ENCODE assay signal across 8 cellular contexts in the genomic region with DNA sequence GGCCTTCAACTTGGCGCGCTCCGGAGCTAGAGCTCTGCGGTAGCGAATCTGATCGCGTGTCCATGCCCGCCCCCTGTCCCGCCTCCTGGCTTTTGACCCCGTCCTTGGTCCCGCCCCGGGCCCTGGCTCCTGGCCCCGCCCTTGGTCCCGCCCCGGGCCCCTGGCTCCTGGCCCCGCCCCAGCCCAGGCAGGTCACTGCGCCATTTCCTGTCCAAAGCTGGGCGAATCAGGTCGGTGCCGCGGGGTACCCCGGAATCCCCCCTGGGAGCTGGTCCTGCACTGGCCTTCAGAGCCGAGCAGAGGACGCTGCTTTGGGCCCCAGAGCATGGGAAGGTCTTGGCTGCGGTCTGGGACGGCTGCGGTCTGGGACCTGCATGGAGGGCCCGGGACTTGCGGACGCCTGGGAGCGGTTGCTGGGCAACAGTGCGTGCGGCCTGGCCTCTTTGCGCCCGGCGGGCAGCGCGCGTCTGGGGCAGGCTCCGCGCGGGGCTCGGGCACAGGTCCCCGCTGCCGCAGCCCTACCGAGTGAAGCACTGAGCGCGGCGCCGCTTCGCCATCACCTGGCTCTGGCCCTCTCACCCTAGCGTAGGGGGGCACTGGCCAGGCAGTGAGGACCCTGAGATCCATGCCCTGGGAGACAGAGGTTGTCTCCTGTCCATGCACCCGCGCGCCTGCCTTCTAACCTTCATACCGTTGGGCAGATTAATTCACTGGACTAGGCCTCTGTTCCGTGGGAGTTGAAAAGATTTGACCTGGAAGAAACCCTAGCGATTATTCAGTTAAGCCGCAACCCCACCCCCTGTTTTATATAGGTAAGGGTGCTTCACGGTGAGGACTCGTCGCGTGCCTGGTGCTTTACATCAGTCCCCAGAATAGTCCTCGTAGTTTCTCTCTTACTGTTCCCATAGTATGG. TPM values are rescaled to one million over a fixed set of nuclear protein-coding genes. Genes with fewer than 3 reads are reported as not detected.
DNase-seq lines count a peak whose midpoint lies in the region; ATAC-seq and TF ChIP-seq lines count a peak whose summit lies in the region.

A gene with protein sequence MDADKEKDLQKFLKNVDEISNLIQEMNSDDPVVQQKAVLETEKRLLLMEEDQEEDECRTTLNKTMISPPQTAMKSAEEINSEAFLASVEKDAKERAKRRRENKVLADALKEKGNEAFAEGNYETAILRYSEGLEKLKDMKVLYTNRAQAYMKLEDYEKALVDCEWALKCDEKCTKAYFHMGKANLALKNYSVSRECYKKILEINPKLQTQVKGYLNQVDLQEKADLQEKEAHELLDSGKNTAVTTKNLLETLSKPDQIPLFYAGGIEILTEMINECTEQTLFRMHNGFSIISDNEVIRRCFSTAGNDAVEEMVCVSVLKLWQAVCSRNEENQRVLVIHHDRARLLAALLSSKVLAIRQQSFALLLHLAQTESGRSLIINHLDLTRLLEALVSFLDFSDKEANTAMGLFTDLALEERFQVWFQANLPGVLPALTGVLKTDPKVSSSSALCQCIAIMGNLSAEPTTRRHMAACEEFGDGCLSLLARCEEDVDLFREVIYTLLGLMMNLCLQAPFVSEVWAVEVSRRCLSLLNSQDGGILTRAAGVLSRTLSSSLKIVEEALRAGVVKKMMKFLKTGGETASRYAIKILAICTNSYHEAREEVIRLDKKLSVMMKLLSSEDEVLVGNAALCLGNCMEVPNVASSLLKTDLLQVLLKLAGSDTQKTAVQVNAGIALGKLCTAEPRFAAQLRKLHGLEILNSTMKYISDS (plus strand): TSS at position 195 of the 913 bp plus-strand sequence. CDS start 1,675 bp downstream, outside the sequence.

- H3K27me3 Mint-ChIP-seq in activated naive CD8-positive, alpha-beta T cell = no peaks in the 10 kb centered on the region

- H3K79me2 ChIP-seq in Karpas-422 (ENCODE audit: low read length) = peaks cover 10% of the 10 kb centered on the region; the same call in 1 of the 2 replicates
- H3K79me2 ChIP-seq in SK-N-SH (ENCODE audit: insufficient read depth) = no peaks in the 10 kb centered on the region

- H3K9me2 ChIP-seq in Karpas-422 (replicated peaks; ENCODE audit: insufficient read depth, low read length) = no peaks in the 10 kb centered on the region
- no peaks in the 10 kb centered on the region for H3K9me2 ChIP-seq in SK-N-SH

- peaks cover 14% of the 10 kb centered on the region for H3K36me3 Mint-ChIP-seq in activated naive CD8-positive, alpha-beta T cell

- H3K4me2 ChIP-seq in Karpas-422 (ENCODE audit: low read depth, low read length, poor library complexity, severe bottlenecking) (peak within 1 kb of the TSS; percentile 73), SK-N-SH (peak within 1 kb of the TSS; percentile 85)

- H3K36me3 ChIP-seq in Karpas-422 (ENCODE audit: insufficient read depth, low read length) = no peaks in the 10 kb centered on the region
- H3K36me3 ChIP-seq in SK-N-SH (replicated peaks in 1 of 2; ENCODE audit: control insufficient read depth in 1 of 2, insufficient read depth in 2 of 2, low read length in 1 of 2) = peaks cover 7 to 18% of the 10 kb centered on the region in 2 experiments
- no peaks in the 10 kb centered on the region for H3K36me3 ChIP-seq in ovary
- no peaks in the 10 kb centered on the region for H3K36me3 ChIP-seq in thoracic aorta

- no peak for TF ChIP-seq RAD21 in SK-N-SH (IDR thresholded peaks at IDR 0.05; ENCODE audit: low read length)

- H3K4me3 Mint-ChIP-seq in activated naive CD8-positive, alpha-beta T cell = peak within 1 kb of the TSS; percentile 86

- POLR2A ChIA-PET in SK-N-SH (lab: Yijun Ruan, JAX) = interaction anchor here (0.6 to 1.2 kb wide), 4 partner anchors 87 to 416 kb away, joined by 3 read pairs; a partner anchor contains a TSS

- CTCF ChIA-PET in SK-N-SH (lab: Yijun Ruan, JAX) = interaction anchor here (1.1 to 2.5 kb wide), 7 partner anchors 9 to 947 kb away, joined by 4 to 9 read pairs (median 5); no protein-coding TSS in a partner anchor

- peak within 1 kb of the TSS; percentile 81 for H3K27ac Mint-ChIP-seq in activated naive CD8-positive, alpha-beta T cell

- H3K27me3 ChIP-seq in Karpas-422 (ENCODE audit: low read length) (no peaks in the 10 kb centered on the region), SK-N-SH (ENCODE audit: insufficient read depth) (no peaks in the 10 kb centered on the region), ovary (no peaks in the 10 kb centered on the region), thoracic aorta (replicated peaks; ENCODE audit: insufficient read depth) (no peaks in the 10 kb centered on the region)

- peak within 1 kb of the TSS; percentile 80 for H3K9ac ChIP-seq in Karpas-422 (ENCODE audit: low read length)
- H3K9ac ChIP-seq in SK-N-SH = peak within 1 kb of the TSS; percentile 65

- intact Hi-C loops in Right ventricle myocardium inferior (cut with DNase I) = no loop called here
- intact Hi-C loops in ovary (cut with DNase I) = loop anchor here in 1 of 4 donors (10.0 kb wide), 1 partner anchor 460 kb away; a partner anchor contains a TSS

- H3K9me3 Mint-ChIP-seq in activated naive CD8-positive, alpha-beta T cell (ENCODE audit: low read depth) = no peaks in the 10 kb centered on the region

- H3K9me3 ChIP-seq in Karpas-422 (ENCODE audit: low read length) (no peaks in the 10 kb centered on the region), SK-N-SH (no peaks in the 10 kb centered on the region), ovary (no peaks in the 10 kb centered on the region), thoracic aorta (no peaks in the 10 kb centered on the region)

- H2AFZ ChIP-seq in Karpas-422 (ENCODE audit: low read length) (peak within 1 kb of the TSS; percentile 50; the same call in 1 of the 2 replicates), SK-N-SH (ENCODE audit: low read depth) (peak within 1 kb of the TSS; percentile 95)

- H4K20me1 ChIP-seq in Karpas-422 (ENCODE audit: insufficient read depth, low read depth, low read length) (no peaks in the 10 kb centered on the region), SK-N-SH (ENCODE audit: insufficient read depth) (no peaks in the 10 kb centered on the region)

- no peaks in the 10 kb centered on the region for H3F3A ChIP-seq in SK-N-SH (replicated peaks; ENCODE audit: insufficient read depth)

- H3K4me1 ChIP-seq in Karpas-422 (ENCODE audit: low read length) = peaks cover 16% of the 10 kb centered on the region
- peaks cover 0 to 13% of the 10 kb centered on the region in 2 experiments; a peak in 2 of 4 replicates for H3K4me1 ChIP-seq in SK-N-SH (ENCODE audit: control insufficient read depth in 1 of 2, insufficient read depth in 2 of 2, low read depth in 1 of 2, low read length in 1 of 2)
- peaks cover 4% of the 10 kb centered on the region for H3K4me1 ChIP-seq in ovary (ENCODE audit: insufficient read depth)
- peaks cover 4 to 18% of the 10 kb centered on the region in 2 donors for H3K4me1 ChIP-seq in thoracic aorta (ENCODE audit: control insufficient read depth in 1 of 2, low read depth in 2 of 2)

- H3K27ac ChIP-seq in Karpas-422 (ENCODE audit: low read length) = 0 out of 2 replicates have a peak within 1 kb of the TSS, but pooled peaks have one; percentile 10
- peak within 1 kb of the TSS; percentile 77 to 95 for H3K27ac ChIP-seq in SK-N-SH (ENCODE audit: low read depth in 2 of 2, low read length in 1 of 2)
- H3K27ac ChIP-seq in ovary = peak within 1 kb of the TSS; percentile 1 to 93
- H3K27ac ChIP-seq in thoracic aorta = peak within 1 kb of the TSS; percentile 68 to 80

- peak; percentile 81 for DNase-seq in DMS79 treated with DMSO at 0.1 percent for 48 hours (lab: John Stamatoyannopoulos, UW)
- DNase-seq in Karpas-422 = peak; percentile 94
- peak; percentile 97 for DNase-seq in SK-N-SH
- DNase-seq in Right ventricle myocardium inferior (ENCODE audit: missing footprints) = peak; percentile 97
- peak; percentile 94 to 98 (median 96) for DNase-seq in ovary
- DNase-seq in thoracic aorta (ENCODE audit: low spot score) = peak; percentile 68

- H3K4me1 Mint-ChIP-seq in activated naive CD8-positive, alpha-beta T cell (ENCODE audit: low read depth) = peaks cover 22% of the 10 kb centered on the region

- 6% methylated on average over 26 of the region's 64 CpGs for WGBS in SK-N-SH (ENCODE audit: low lambda C conversion rate)
- 3 to 12% (median 5%) methylated on average over 41 to 64 of the region's 64 CpGs for WGBS in ovary, 3 donors

- TF ChIP-seq POLR2A in ovary (IDR thresholded peaks at IDR 0.05) = peak; percentile 60

- H3K4me3 ChIP-seq in Karpas-422 (ENCODE audit: low read length) (peak within 1 kb of the TSS; percentile 86), SK-N-SH (ENCODE audit: low read depth in 2 of 2, low read length in 1 of 2) (peak within 1 kb of the TSS; percentile 75 to 95), ovary (peak within 1 kb of the TSS; percentile 67), thoracic aorta (peak within 1 kb of the TSS; percentile 77)

- TF ChIP-seq EP300 in SK-N-SH (IDR thresholded peaks at IDR 0.05; ENCODE audit: borderline replicate concordance in 1 of 2, low read depth in 1 of 2, low read length in 1 of 2) (no peak), ovary (IDR thresholded peaks at IDR 0.05) (no peak)

- TF ChIP-seq CTCF in SK-N-SH (IDR thresholded peaks at IDR 0.05) = no peak
- TF ChIP-seq CTCF in ovary (IDR thresholded peaks at IDR 0.05) = no peak
- TF ChIP-seq CTCF in thoracic aorta (IDR thresholded peaks at IDR 0.05) = no peak

- ATAC-seq in GM21723 (IDR thresholded peaks at IDR 0.05; ENCODE audit: unreplicated experiment) (peak; percentile 99), Right ventricle myocardium inferior (peak; percentile 100), thoracic aorta (ENCODE audit: insufficient number of reproducible peaks, low FRiP score, low read depth) (peak; percentile 86)

TF ChIP-seq in SK-N-SH, 30 proteins besides CTCF, POLR2A, EP300 and RAD21 (continues in another document):
- TF ChIP-seq MEF2A (IDR thresholded peaks at IDR 0.05; ENCODE audit: borderline replicate concordance, low read depth) (no peak), YY1 (IDR thresholded peaks at IDR 0.05; ENCODE audit: low read depth) (peak; percentile 52; the same call in 1 of the 2 replicates)
- TF ChIP-seq, protein P1, sequence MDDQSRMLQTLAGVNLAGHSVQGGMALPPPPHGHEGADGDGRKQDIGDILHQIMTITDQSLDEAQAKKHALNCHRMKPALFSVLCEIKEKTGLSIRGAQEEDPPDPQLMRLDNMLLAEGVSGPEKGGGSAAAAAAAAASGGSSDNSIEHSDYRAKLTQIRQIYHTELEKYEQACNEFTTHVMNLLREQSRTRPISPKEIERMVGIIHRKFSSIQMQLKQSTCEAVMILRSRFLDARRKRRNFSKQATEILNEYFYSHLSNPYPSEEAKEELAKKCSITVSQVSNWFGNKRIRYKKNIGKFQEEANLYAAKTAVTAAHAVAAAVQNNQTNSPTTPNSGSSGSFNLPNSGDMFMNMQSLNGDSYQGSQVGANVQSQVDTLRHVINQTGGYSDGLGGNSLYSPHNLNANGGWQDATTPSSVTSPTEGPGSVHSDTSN (IDR thresholded peaks at IDR 0.05) = no peak

RNA-seq across cellular contexts. Expression of the gene that starts here (rescaled TPM):
- 7.2 and 8.6 TPM in 2 replicates for total RNA-seq in Karpas-422 (2014; rRNA removed; shearing (Covaris generic); ENCODE audit: low replicate concordance)
- polyA plus RNA-seq in SK-N-SH (2012; rRNA removed) = 15.1 and 22.9 TPM in 2 replicates
- 11.5 and 13.1 TPM in 2 replicates for polyA plus RNA-seq in SK-N-SH (2012; cell fraction: cytosol; rRNA removed)
- polyA plus RNA-seq in SK-N-SH (2012; cell fraction: nucleus; rRNA removed) = 87.5 and 88.6 TPM in 2 replicates
- 5.3 TPM for total RNA-seq in Right ventricle myocardium inferior
- total RNA-seq in ovary = 10 to 100 TPM; 13.4 to 32.5 (median 28.1) TPM
- 10 to 100 TPM in 1 of 2 donors, 1 to 10 TPM in 1; 8.1 to 25.8 TPM for polyA plus RNA-seq in ovary
- 10 to 100 TPM; 15.2 to 21.9 TPM for total RNA-seq in thoracic aorta

Comparison
In these comparisons a context has a peak if more than half of its experiments do, and no peak if none do; other contexts are left out.
1. Peak in every context shown above with its lines: DNase-seq, ATAC-seq, H3K4me3 ChIP-seq and H3K27ac ChIP-seq.
2. H3K27ac ChIP-seq: peak in every context shown above with its lines; median percentile 86 in SK-N-SH; 74 in thoracic aorta; 47 in ovary; 10 in Karpas-422.